Comparison of ENCODE assay signal across 13 cellular contexts in the genomic region with DNA sequence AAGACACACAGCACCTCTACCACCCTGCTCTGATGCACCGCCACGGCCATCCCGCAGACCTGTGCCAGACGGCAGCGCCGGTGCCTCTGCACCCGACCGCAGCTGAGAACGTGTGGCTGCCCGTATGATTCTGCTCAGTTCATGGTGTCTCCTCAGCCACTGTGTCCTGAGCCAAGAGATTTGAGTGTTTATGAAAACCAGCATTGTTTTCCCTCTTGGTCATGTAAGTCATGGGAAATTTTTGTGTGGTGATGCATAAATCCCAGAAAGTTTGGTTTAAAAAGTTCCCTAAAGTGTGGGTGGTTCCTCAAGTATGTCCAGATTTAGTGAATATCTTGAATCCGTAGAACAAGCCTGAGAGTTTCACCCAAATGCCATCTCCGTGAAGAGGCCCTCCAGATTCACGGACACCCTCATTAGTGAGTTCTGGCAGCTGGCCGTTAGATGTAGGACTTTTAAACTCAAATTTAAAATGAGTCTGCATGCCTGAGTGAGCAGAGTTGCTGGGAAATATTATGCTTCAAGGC. TPM values are rescaled to one million over a fixed set of nuclear protein-coding genes. Genes with fewer than 3 reads are reported as not detected.
DNase-seq lines count a peak whose midpoint lies in the region; ATAC-seq and TF ChIP-seq lines count a peak whose summit lies in the region.
"Had no signal": no experiment of that assay in that cellular context is flagged by ENCODE, and none has a peak within 500 bp of the region (broad histone marks: within the 10 kb centered on the region; RNA-seq: fewer than 3 reads in every experiment).

No MANE protein-coding gene starts in this region.

- H2BK5ac ChIP-seq in trophoblast cell (ENCODE audit: low read depth, low read length, poor library complexity) = no peak overlapping the region

- H3K4me3 ChIP-seq in AG09309 (ENCODE audit: control insufficient read depth, low read depth, low read length) (peak overlapping the region; percentile 28), trophoblast cell (ENCODE audit: low read depth, low read length) (no peak overlapping the region)
- H3K4me3 ChIP-seq in effector memory CD4-positive, alpha-beta T cell (ENCODE audit: insufficient read depth, low read depth, low read length, poor library complexity, severe bottlenecking) = no peak overlapping the region

- no peak overlapping the region for H3K4ac ChIP-seq in trophoblast cell (ENCODE audit: low read depth, low read length)

- H3K14ac ChIP-seq in trophoblast cell (ENCODE audit: low read length) = no peak overlapping the region

- no CpG with 5 or more reads among the region's 14 CpGs for WGBS in trophoblast cell (ENCODE audit: extremely low coverage, insufficient coverage, insufficient read length)

- no peaks in the 10 kb centered on the region for H3K27me3 ChIP-seq in trophoblast cell (ENCODE audit: insufficient read depth, low read length)
- no peaks in the 10 kb centered on the region for H3K27me3 ChIP-seq in effector memory CD4-positive, alpha-beta T cell (replicated peaks; ENCODE audit: control insufficient read depth, insufficient read depth, low read length, poor library complexity, severe bottlenecking)

- H3K79me1 ChIP-seq in trophoblast cell (ENCODE audit: low read length) = no peaks in the 10 kb centered on the region

- no peaks in the 10 kb centered on the region for H3K36me3 ChIP-seq in trophoblast cell (ENCODE audit: control insufficient read depth in 1 of 2, insufficient read depth in 2 of 2, low read length in 2 of 2)
- H3K36me3 ChIP-seq in effector memory CD4-positive, alpha-beta T cell (ENCODE audit: control insufficient read depth, insufficient read depth, low read length) = no peaks in the 10 kb centered on the region

- no peak overlapping the region for H3K9ac ChIP-seq in trophoblast cell (ENCODE audit: low read length)

- H3K23ac ChIP-seq in trophoblast cell (ENCODE audit: low read length) = no peak overlapping the region

- DNase-seq in AG09309 (ENCODE audit: low read depth) (peak; percentile 87), T1000 (lab: John Stamatoyannopoulos, UW) (peak; percentile 55), foreskin melanocyte (peak; percentile 98), trophoblast cell (peak; percentile 93 to 94)
- no peak for DNase-seq in effector memory CD4-positive, alpha-beta T cell
- no peak for DNase-seq in activated naive CD8-positive, alpha-beta T cell treated with anti-CD3 and anti-CD28 coated beads, Interleukin-2, amount 50 U/mL, for 24 hours
- DNase-seq: activated CD4-positive, CD25-positive, alpha-beta regulatory T cell; CD4-positive, CD25-positive, alpha-beta regulatory T cell; naive thymus-derived CD8-positive, alpha-beta T cell; NCI-H526 had no signal

- no peak for ATAC-seq in GM18870 (IDR thresholded peaks at IDR 0.05; ENCODE audit: unreplicated experiment)
- ATAC-seq in stimulated activated memory B cell treated with anti-CD40 and anti-IgM and Interleukin-4, amounts not matched to agents 10 μg/mL and 1 μg/mL and 100 μg/mL, for 72 hours = no peak
- ATAC-seq in activated naive CD8-positive, alpha-beta T cell treated with anti-CD3 and anti-CD28 coated beads, Interleukin-2, amount 50 U/mL, for 24 hours = no peak
- ATAC-seq: naive thymus-derived CD8-positive, alpha-beta T cell; stimulated activated effector memory CD8-positive, alpha-beta T cell treated with anti-CD3 and anti-CD28 coated beads, Interleukin-12 subunit alpha, Interleukin-12 subunit beta, amount 100 ng/mL, for 72 hours had no signal

- no peak overlapping the region for H2AFZ ChIP-seq in trophoblast cell (ENCODE audit: insufficient read depth, low read length, poor library complexity)

- H3K18ac ChIP-seq in trophoblast cell (ENCODE audit: low read length) = no peak overlapping the region

- H3K4me1 Mint-ChIP-seq in stimulated activated memory B cell treated with anti-CD40 and anti-IgM and Interleukin-4, amounts not matched to agents 10 μg/mL and 1 μg/mL and 100 μg/mL, for 72 hours = no peaks in the 10 kb centered on the region
- no peaks in the 10 kb centered on the region for H3K4me1 Mint-ChIP-seq in activated naive CD8-positive, alpha-beta T cell treated with anti-CD3 and anti-CD28 coated beads, Interleukin-2, amount 50 U/mL, for 24 hours
- H3K4me1 Mint-ChIP-seq: stimulated activated effector memory CD8-positive, alpha-beta T cell treated with anti-CD3 and anti-CD28 coated beads, Interleukin-12 subunit alpha, Interleukin-12 subunit beta, amount 100 ng/mL, for 72 hours had no signal

- no peak overlapping the region for H4K8ac ChIP-seq in trophoblast cell (ENCODE audit: low read depth, low read length)

- no peaks in the 10 kb centered on the region for H3K27me3 Mint-ChIP-seq in stimulated activated memory B cell treated with anti-CD40 and anti-IgM and Interleukin-4, amounts not matched to agents 10 μg/mL and 1 μg/mL and 100 μg/mL, for 72 hours
- H3K27me3 Mint-ChIP-seq in activated naive CD8-positive, alpha-beta T cell treated with anti-CD3 and anti-CD28 coated beads, Interleukin-2, amount 50 U/mL, for 24 hours = no peaks in the 10 kb centered on the region
- H3K27me3 Mint-ChIP-seq: CD4-positive, CD25-positive, alpha-beta regulatory T cell; naive thymus-derived CD8-positive, alpha-beta T cell had no signal

- no peak overlapping the region for H4K12ac ChIP-seq in trophoblast cell (ENCODE audit: low read depth, low read length)

- no peaks in the 10 kb centered on the region for H3K79me2 ChIP-seq in trophoblast cell (ENCODE audit: control insufficient read depth, insufficient read depth, low read length, poor library complexity)

- no peak overlapping the region for H2AK5ac ChIP-seq in trophoblast cell (ENCODE audit: low read length)

- H3K27ac Mint-ChIP-seq in stimulated activated memory B cell treated with anti-CD40 and anti-IgM and Interleukin-4, amounts not matched to agents 10 μg/mL and 1 μg/mL and 100 μg/mL, for 72 hours = no peak overlapping the region
- no peak overlapping the region for H3K27ac Mint-ChIP-seq in activated naive CD8-positive, alpha-beta T cell treated with anti-CD3 and anti-CD28 coated beads, Interleukin-2, amount 50 U/mL, for 24 hours
- H3K27ac Mint-ChIP-seq: CD4-positive, CD25-positive, alpha-beta regulatory T cell; naive thymus-derived CD8-positive, alpha-beta T cell; stimulated activated effector memory CD8-positive, alpha-beta T cell treated with anti-CD3 and anti-CD28 coated beads, Interleukin-12 subunit alpha, Interleukin-12 subunit beta, amount 100 ng/mL, for 72 hours had no signal

- no peak overlapping the region for H4K91ac ChIP-seq in trophoblast cell (ENCODE audit: low read depth, low read length)

- H3K4me2 ChIP-seq in trophoblast cell (ENCODE audit: low read length) = no peak overlapping the region

- peaks cover 8 to 13% of the 10 kb centered on the region in 2 experiments for H3K4me1 ChIP-seq in trophoblast cell (ENCODE audit: control insufficient read depth in 1 of 2, insufficient read depth in 2 of 2, low read length in 2 of 2)
- H3K4me1 ChIP-seq in effector memory CD4-positive, alpha-beta T cell (ENCODE audit: control insufficient read depth, insufficient read depth, low read length, poor library complexity, severe bottlenecking) = no peaks in the 10 kb centered on the region

- H3K4me3 Mint-ChIP-seq in stimulated activated memory B cell treated with anti-CD40 and anti-IgM and Interleukin-4, amounts not matched to agents 10 μg/mL and 1 μg/mL and 100 μg/mL, for 72 hours = no peak overlapping the region
- no peak overlapping the region for H3K4me3 Mint-ChIP-seq in activated naive CD8-positive, alpha-beta T cell treated with anti-CD3 and anti-CD28 coated beads, Interleukin-2, amount 50 U/mL, for 24 hours
- H3K4me3 Mint-ChIP-seq: naive thymus-derived CD8-positive, alpha-beta T cell; stimulated activated effector memory CD8-positive, alpha-beta T cell treated with anti-CD3 and anti-CD28 coated beads, Interleukin-12 subunit alpha, Interleukin-12 subunit beta, amount 100 ng/mL, for 72 hours had no signal

- H3K27ac ChIP-seq in trophoblast cell (ENCODE audit: low read depth, low read length) = no peak overlapping the region
- no peak overlapping the region for H3K27ac ChIP-seq in effector memory CD4-positive, alpha-beta T cell (ENCODE audit: insufficient read depth, low read length, poor library complexity, severe bottlenecking)

- H2BK12ac ChIP-seq in trophoblast cell (ENCODE audit: low read length) = no peak overlapping the region

- H3K9me3 ChIP-seq in trophoblast cell (ENCODE audit: insufficient read depth, low read depth, low read length) = no peaks in the 10 kb centered on the region
- no peaks in the 10 kb centered on the region for H3K9me3 ChIP-seq in effector memory CD4-positive, alpha-beta T cell (ENCODE audit: control insufficient read depth, low read length)

- no peaks in the 10 kb centered on the region for H3K36me3 Mint-ChIP-seq in stimulated activated memory B cell treated with anti-CD40 and anti-IgM and Interleukin-4, amounts not matched to agents 10 μg/mL and 1 μg/mL and 100 μg/mL, for 72 hours
- no peaks in the 10 kb centered on the region for H3K36me3 Mint-ChIP-seq in activated naive CD8-positive, alpha-beta T cell treated with anti-CD3 and anti-CD28 coated beads, Interleukin-2, amount 50 U/mL, for 24 hours (ENCODE audit: low read depth)
- H3K36me3 Mint-ChIP-seq: CD4-positive, CD25-positive, alpha-beta regulatory T cell; naive thymus-derived CD8-positive, alpha-beta T cell; stimulated activated effector memory CD8-positive, alpha-beta T cell treated with anti-CD3 and anti-CD28 coated beads, Interleukin-12 subunit alpha, Interleukin-12 subunit beta, amount 100 ng/mL, for 72 hours had no signal

- TF ChIP-seq CTCF in AG09309 (IDR thresholded peaks at IDR 0.05; ENCODE audit: control insufficient read depth, insufficient read depth, low read depth, low read length, missing control alignments) = no peak

- no peak overlapping the region for H2BK120ac ChIP-seq in trophoblast cell (ENCODE audit: insufficient read depth, low read length, poor library complexity)

- H3K9me3 Mint-ChIP-seq in stimulated activated memory B cell treated with anti-CD40 and anti-IgM and Interleukin-4, amounts not matched to agents 10 μg/mL and 1 μg/mL and 100 μg/mL, for 72 hours = no peaks in the 10 kb centered on the region
- no peaks in the 10 kb centered on the region for H3K9me3 Mint-ChIP-seq in activated naive CD8-positive, alpha-beta T cell treated with anti-CD3 and anti-CD28 coated beads, Interleukin-2, amount 50 U/mL, for 24 hours
- H3K9me3 Mint-ChIP-seq: CD4-positive, CD25-positive, alpha-beta regulatory T cell; naive thymus-derived CD8-positive, alpha-beta T cell; stimulated activated effector memory CD8-positive, alpha-beta T cell treated with anti-CD3 and anti-CD28 coated beads, Interleukin-12 subunit alpha, Interleukin-12 subunit beta, amount 100 ng/mL, for 72 hours had no signal

RNA-seq across cellular contexts. Expression of gene CDRT4, which starts 57.6 kb away (rescaled TPM):
- 10.1 and 12.1 TPM in 2 replicates for polyA plus RNA-seq in trophoblast cell (2013)

Comparison
In these comparisons a context has a peak if more than half of its experiments do, and no peak if none do; other contexts are left out.
1. DNase-seq: peak in AG09309 (single experiment), T1000 (single experiment), foreskin melanocyte (single experiment) and trophoblast cell (2 of 2); none in effector memory CD4-positive, alpha-beta T cell (0 of 3) and activated naive CD8-positive, alpha-beta T cell treated with anti-CD3 and anti-CD28 coated beads, Interleukin-2, amount 50 U/mL, for 24 hours (single experiment).